In genomic region chr17:45719335-45720071, GRCh38 we compare ENCODE assay signal across 8 cellular contexts.
DNase-seq lines count a peak whose midpoint lies in the region; ATAC-seq, FAIRE-seq and TF ChIP-seq lines count a peak whose summit lies in the region.
"Had no signal": no experiment of that assay in that cellular context is flagged by ENCODE, and none has a peak within 500 bp of the region (broad histone marks: within the 10 kb centered on the region; RNA-seq: fewer than 3 reads in every experiment).

No MANE protein-coding gene starts in this region.

- no peaks in the 10 kb centered on the region for H4K20me1 ChIP-seq in H1 (replicated peaks in 1 of 2; ENCODE audit: control insufficient read depth in 1 of 2, insufficient read depth in 2 of 2, low read length in 2 of 2)

- no peaks in the 10 kb centered on the region for H3K27me3 ChIP-seq in H1 (replicated peaks in 1 of 4; ENCODE audit: control insufficient read depth in 3 of 4, extremely low read depth in 1 of 4, insufficient read depth in 3 of 4, low read length in 3 of 4)

- H2AK5ac ChIP-seq in H1 (ENCODE audit: low read depth, low read length) = no peak overlapping the region

- H4K91ac ChIP-seq in H1 (replicated peaks; ENCODE audit: insufficient read length, low read length) = no peak overlapping the region

- no peak overlapping the region for H2BK12ac ChIP-seq in H1 (ENCODE audit: low read depth, low read length)

- H3K14ac ChIP-seq in H1 (ENCODE audit: insufficient read length) = no peak overlapping the region

- no peak overlapping the region for H2BK120ac ChIP-seq in H1 (replicated peaks; ENCODE audit: low read depth, low read length)

- no peak for ATAC-seq in HG03457 (IDR thresholded peaks at IDR 0.05; ENCODE audit: unreplicated experiment)
- no peak for ATAC-seq in HG03521 (IDR thresholded peaks at IDR 0.05; ENCODE audit: unreplicated experiment)

- no peak overlapping the region for H3K4me3 ChIP-seq in H1 (ENCODE audit: extremely low read depth in 1 of 4, insufficient read depth in 2 of 4, low read depth in 3 of 4, low read length in 4 of 4)

- H3K4ac ChIP-seq in H1 (replicated peaks; ENCODE audit: insufficient read length, low read depth, low read length) = no peak overlapping the region

- no peak overlapping the region for H3K23ac ChIP-seq in H1 (ENCODE audit: insufficient read length)

- no peak overlapping the region for H2AFZ ChIP-seq in H1 (ENCODE audit: low read length)
- H2AFZ ChIP-seq: parathyroid adenoma had no signal

- no peak overlapping the region for H3K56ac ChIP-seq in H1 (replicated peaks; ENCODE audit: insufficient read length, low read depth, low read length)

- no peak overlapping the region for H2BK5ac ChIP-seq in H1 (ENCODE audit: low read depth, low read length)

- H3K27ac ChIP-seq in H1 (ENCODE audit: low read depth, low read length) = no peak overlapping the region
- H3K27ac ChIP-seq: parathyroid adenoma had no signal

- no peak overlapping the region for H2BK20ac ChIP-seq in H1 (ENCODE audit: low read length)

- TF ChIP-seq EP300 in H1 (IDR thresholded peaks at IDR 0.05; ENCODE audit: borderline replicate concordance in 1 of 2, low read depth in 2 of 2, low read length in 2 of 2) = no peak

- H3K9me3 ChIP-seq in H1 (ENCODE audit: insufficient read depth in 2 of 2, low read depth in 1 of 2, low read length in 1 of 2) = 0 out of 4 replicates have a peak, but pooled peaks cover 0 to 2% of the 10 kb centered on the region in 2 experiments

- POLR2A ChIA-PET in H1 (lab: Charles Lee; ENCODE audit: partially characterized antibody) = no interaction called here
- POLR2A ChIA-PET in GM10248 (lab: Yijun Ruan, JAX) = no interaction called here

- peak; percentile 26 to 46; a peak in 3 of 4 replicates for TF ChIP-seq RAD21 in H1 (IDR thresholded peaks at IDR 0.05 in 1 of 2, conservative IDR thresholded peaks at IDR 0.05 in 1 of 2; ENCODE audit: low read depth in 2 of 2, low read length in 2 of 2)

- no peak overlapping the region for H3K9ac ChIP-seq in H1 (replicated peaks in 1 of 4; ENCODE audit: extremely low read depth in 1 of 4, low read depth in 3 of 4, low read length in 3 of 4)
- H3K9ac ChIP-seq: parathyroid adenoma had no signal

- H2BK15ac ChIP-seq in H1 (ENCODE audit: low read length) = no peak overlapping the region

- TF ChIP-seq POLR2A in H1 (IDR thresholded peaks at IDR 0.05; ENCODE audit: control extremely low read depth in 1 of 2, low read depth in 2 of 2, low read length in 2 of 2) = no peak

- no peak overlapping the region for H4K8ac ChIP-seq in H1 (ENCODE audit: extremely low read depth, insufficient read depth, low read length)

- no peak overlapping the region for H4K5ac ChIP-seq in H1 (ENCODE audit: insufficient read length, low read depth, low read length)

- no peaks in the 10 kb centered on the region for H3K79me1 ChIP-seq in H1 (ENCODE audit: low read depth, low read length)

- no peaks in the 10 kb centered on the region for H3K36me3 ChIP-seq in H1 (ENCODE audit: control insufficient read depth in 2 of 4, insufficient read depth in 4 of 4, low read length in 3 of 4)

- WGBS in H1 (ENCODE audit: extremely low coverage in 1 of 2, insufficient coverage in 1 of 2, insufficient read length in 1 of 2, insufficient replicate concordance in 2 of 2, low coverage in 1 of 2, low lambda C conversion rate in 2 of 2, missing lambda C conversion rate in 1 of 2), 2 experiments = 87% methylated on average over 3 of the region's 3 CpGs; no CpG with 5 or more reads in 1 of the 2 experiments

- no peaks in the 10 kb centered on the region for H3K23me2 ChIP-seq in H1 (ENCODE audit: low read depth, low read length)

- no peaks in the 10 kb centered on the region for H3K79me2 ChIP-seq in H1 (ENCODE audit: control insufficient read depth in 1 of 2, insufficient read depth in 2 of 2, low read length in 2 of 2)
- H3K79me2 ChIP-seq: parathyroid adenoma had no signal

- peaks cover 0 to 5% (median 1%) of the 10 kb centered on the region in 4 experiments; a peak in 1 of 7 replicates for H3K4me1 ChIP-seq in H1 (replicated peaks in 1 of 4; ENCODE audit: control insufficient read depth in 3 of 4, insufficient read depth in 4 of 4, low read length in 3 of 4)
- H3K4me1 ChIP-seq: parathyroid adenoma had no signal

- TF ChIP-seq CTCF in GM12874 (IDR thresholded peaks at IDR 0.05; ENCODE audit: insufficient read depth, low read depth, low read length) (0 out of 2 replicates have a peak, but pooled peaks have one; percentile 9), H1 (IDR thresholded peaks at IDR 0.05; ENCODE audit: control extremely low read depth in 1 of 3, insufficient read depth in 1 of 3, low read depth in 1 of 3, low read length in 3 of 3) (peak; percentile 29 to 69 (median 54)), GM10248 (IDR thresholded peaks at IDR 0.05; ENCODE audit: control extremely low read depth, extremely low read depth, low read depth, missing control alignments) (no peak)

- peak; percentile 82 for FAIRE-seq in H1 (lab: Jason Lieb, UNC)

- CTCF ChIA-PET in H1 (lab: Charles Lee; ENCODE audit: partially characterized antibody) = interaction anchor here (0.7 to 4.0 kb wide), 41 partner anchors 8 to 146 kb away, joined by 3 to 51 read pairs (median 6); partner anchors contain the start of gene SPPL2C
- CTCF ChIA-PET in GM10248 (lab: Yijun Ruan, JAX) = no interaction called here

- DNase-seq in NCI-H2107 treated with DMSO at 0.1 percent for 48 hours (lab: John Stamatoyannopoulos, UW; ENCODE audit: unreplicated experiment) = peak; percentile 39
- no peak for DNase-seq in H1 (ENCODE audit: low read depth in 1 of 2, low spot score in 2 of 2)
- peak; percentile 17 for DNase-seq in pons (ENCODE audit: low spot score)
- no peak for DNase-seq in GM10248 (ENCODE audit: extremely low spot score)

- H3K18ac ChIP-seq in H1 (ENCODE audit: extremely low read depth, low read length) = no peak overlapping the region

- H3K4me2 ChIP-seq in H1 (ENCODE audit: insufficient read depth in 1 of 2, low read depth in 2 of 2, low read length in 2 of 2) = no peak overlapping the region

TF ChIP-seq in H1, 55 proteins besides CTCF, POLR2A, EP300 and RAD21:
- TF ChIP-seq BRCA1 (IDR thresholded peaks at IDR 0.05; ENCODE audit: low read depth, low read length) = no peak
- TF ChIP-seq CEBPB (IDR thresholded peaks at IDR 0.05; ENCODE audit: low read depth, low read length) = no peak
- no peak for TF ChIP-seq MAFK (IDR thresholded peaks at IDR 0.05; ENCODE audit: low read depth, low read length)
- no peak for TF ChIP-seq MAX (IDR thresholded peaks at IDR 0.05)
- no peak for TF ChIP-seq GTF2F1 (IDR thresholded peaks at IDR 0.05; ENCODE audit: borderline replicate concordance, low read depth, low read length)
- TF ChIP-seq GABPA (IDR thresholded peaks at IDR 0.05; ENCODE audit: borderline replicate concordance, insufficient read depth, low read length) = no peak
- no peak for TF ChIP-seq TCF12 (IDR thresholded peaks at IDR 0.05; ENCODE audit: low read depth, low read length)
- no peak for TF ChIP-seq NANOG (IDR thresholded peaks at IDR 0.05; ENCODE audit: insufficient read depth, low read depth, low read length, poor library complexity, severe bottlenecking)
- TF ChIP-seq RXRA (IDR thresholded peaks at IDR 0.05; ENCODE audit: insufficient read depth, low read depth, low read length) = no peak
- TF ChIP-seq USF2 (IDR thresholded peaks at IDR 0.05; ENCODE audit: low read length) = no peak
- no peak for TF ChIP-seq CHD1 (IDR thresholded peaks at IDR 0.05; ENCODE audit: low read depth, low read length)

Comparison
In these comparisons a context has a peak if more than half of its experiments do, and no peak if none do; other contexts are left out.
1. DNase-seq: peak in NCI-H2107 treated with DMSO at 0.1 percent for 48 hours (single experiment) and pons (single experiment); none in H1 (0 of 2) and GM10248 (single experiment).